ENCODE assay signal across 8 cellular contexts in the genomic region with DNA sequence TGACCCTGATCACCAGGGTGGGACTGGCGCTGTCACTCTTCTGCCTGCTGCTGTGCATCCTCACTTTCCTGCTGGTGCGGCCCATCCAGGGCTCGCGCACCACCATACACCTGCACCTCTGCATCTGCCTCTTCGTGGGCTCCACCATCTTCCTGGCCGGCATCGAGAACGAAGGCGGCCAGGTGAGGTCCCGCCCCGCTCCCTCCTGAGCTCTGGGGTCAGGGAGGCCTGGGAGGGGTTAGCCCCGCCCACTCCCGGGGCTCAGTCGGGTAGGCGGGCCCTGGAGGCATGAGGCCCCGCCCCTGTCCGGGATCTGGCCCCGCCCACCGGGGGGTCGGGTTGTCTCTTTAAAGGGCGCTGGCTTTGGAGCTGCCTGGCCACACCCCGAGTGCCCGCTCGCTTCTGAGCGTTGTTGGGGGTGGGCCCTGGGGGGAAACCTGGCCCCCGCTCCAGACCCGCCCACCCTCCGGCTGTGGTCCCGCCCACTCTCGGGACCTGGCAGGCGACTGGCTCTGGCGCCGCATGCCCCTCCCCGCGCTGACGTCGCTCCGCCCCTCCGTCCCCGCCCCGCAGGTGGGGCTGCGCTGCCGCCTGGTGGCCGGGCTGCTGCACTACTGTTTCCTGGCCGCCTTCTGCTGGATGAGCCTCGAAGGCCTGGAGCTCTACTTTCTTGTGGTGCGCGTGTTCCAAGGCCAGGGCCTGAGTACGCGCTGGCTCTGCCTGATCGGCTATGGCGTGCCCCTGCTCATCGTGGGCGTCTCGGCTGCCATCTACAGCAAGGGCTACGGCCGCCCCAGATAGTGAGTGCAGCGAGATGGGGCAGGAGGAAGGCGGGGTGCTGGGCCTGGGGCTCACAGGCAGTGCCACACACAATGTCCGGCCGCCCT. TPM values are rescaled to one million over a fixed set of nuclear protein-coding genes. Genes with fewer than 3 reads are reported as not detected.
DNase-seq lines count a peak whose midpoint lies in the region; ATAC-seq, FAIRE-seq and TF ChIP-seq lines count a peak whose summit lies in the region.

No MANE protein-coding gene starts in this region.

- WGBS in psoas muscle, 3 donors, result 24 to 39% (median 37%) methylated on average over 56 to 61 of the region's 61 CpGs

- no peaks in the 10 kb centered on the region for H3K27me3 ChIP-seq in psoas muscle (ENCODE audit: insufficient read depth in 3 of 3, low read length in 2 of 3)

- TF ChIP-seq CTCF in NB4 (IDR thresholded peaks at IDR 0.05; ENCODE audit: low read depth, low read length), result peak; percentile 29
- peak; percentile 89 for TF ChIP-seq CTCF in psoas muscle (IDR thresholded peaks at IDR 0.05)

- peaks cover 4 to 96% of the 10 kb centered on the region in 2 donors for H3K36me3 ChIP-seq in psoas muscle (ENCODE audit: insufficient read depth in 1 of 2, low read depth in 1 of 2)

- ATAC-seq in left ventricle myocardium superior (peak; percentile 87), psoas muscle (peak; percentile 86 to 92 (median 90))

- intact Hi-C loops in left ventricle myocardium superior (cut with micrococcal nuclease), result no loop called here
- intact Hi-C loops in psoas muscle (cut with DNase I), result loop anchor here in 1 of 2 donors (5.0 kb wide), 2 partner anchors 44 to 264 kb away; no protein-coding TSS in a partner anchor

- peaks cover 6% of the 10 kb centered on the region for H3K4me1 ChIP-seq in psoas muscle

- peak overlapping the region; percentile 66 for H3K27ac ChIP-seq in psoas muscle

- H3K4me3 ChIP-seq in NB4 (ENCODE audit: low read depth, low read length), result no peak overlapping the region
- H3K4me3 ChIP-seq in psoas muscle, result peak overlapping the region; percentile 52

- FAIRE-seq in H54 (lab: Jason Lieb, UNC), result no peak

- DNase-seq in EH (ENCODE audit: low read depth) (peak; percentile 73), H54 (ENCODE audit: insufficient read length, low spot score) (peak; percentile 85), NB4 (ENCODE audit: low read depth) (peak; percentile 84), T-helper 1 cell (peak; percentile 75 to 86 (median 85)), amygdala (lab: John Stamatoyannopoulos, UW) (peak; percentile 47 to 93 (median 82)), left ventricle myocardium superior (peak; percentile 91), psoas muscle (peak; percentile 88 to 94), ureter (ENCODE audit: low spot score) (peak; percentile 87)

- no peaks in the 10 kb centered on the region for H3K9me3 ChIP-seq in psoas muscle

- no peak for TF ChIP-seq POLR2A in H54 (IDR thresholded peaks at IDR 0.05; ENCODE audit: low read depth, low read length)
- no peak for TF ChIP-seq POLR2A in NB4 (IDR thresholded peaks at IDR 0.05; ENCODE audit: extremely low read depth, insufficient read length)

RNA-seq across cellular contexts. Expression of a gene that starts 13.1 kb away (rescaled TPM):
- total RNA-seq in left ventricle myocardium superior (32.4 TPM), psoas muscle (10 to 100 TPM; 14.8 to 32.4 (median 26.6) TPM), ureter (55.2 TPM)
- polyA plus RNA-seq in psoas muscle, result 10 to 100 TPM; 38.7 to 93.0 (median 45.3) TPM

RNA-seq across cellular contexts. Expression of a gene that starts 24.8 kb away (rescaled TPM):
- total RNA-seq in left ventricle myocardium superior (39.5 TPM), psoas muscle (10 to 100 TPM; 20.8 to 57.6 (median 40.1) TPM), ureter (52.0 TPM)
- polyA plus RNA-seq in psoas muscle, result 10 to 100 TPM; 15.6 to 40.2 (median 28.5) TPM

RNA-seq across cellular contexts. Expression of a gene that starts 27.1 kb away (rescaled TPM):
- total RNA-seq in left ventricle myocardium superior, result 162 TPM
- 100 to 1,000 TPM in 2 of 4 donors, 10 to 100 TPM in 2; 61.1 to 136 (median 102) TPM for total RNA-seq in psoas muscle
- polyA plus RNA-seq in psoas muscle, result 10 to 100 TPM; 40.7 to 69.2 (median 62.9) TPM
- total RNA-seq in ureter, result 51.7 TPM
